Comparison of ENCODE assay signal across 1 cellular context in genomic region chrX:134406230-134406794, GRCh38.
TF ChIP-seq lines count a peak whose summit lies in the region.

No MANE protein-coding gene starts in this region.

TF ChIP-seq in K562, 482 proteins besides CTCF, POLR2A, EP300 and RAD21 (continued from another document):
- TF ChIP-seq PHF8 (IDR thresholded peaks at IDR 0.05; ENCODE audit: borderline replicate concordance, low read length) (no peak), MLX (CRISPR knock-in tag; conservative IDR thresholded peaks at IDR 0.05) (no peak), PTRF (tag; IDR thresholded peaks at IDR 0.05) (no peak), SLC30A9 (CRISPR knock-in tag; IDR thresholded peaks at IDR 0.05) (no peak), TOE1 (IDR thresholded peaks at IDR 0.05; ENCODE audit: borderline replicate concordance) (no peak), TOE1 (CRISPR knock-in tag; IDR thresholded peaks at IDR 0.05; ENCODE audit: borderline replicate concordance, low read depth) (no peak), SMARCE1 (IDR thresholded peaks at IDR 0.05) (0 out of 2 replicates have a peak, but pooled peaks have one; percentile 5), ASH1L (IDR thresholded peaks at IDR 0.05; ENCODE audit: borderline replicate concordance, low read depth, partially characterized antibody) (no peak), NUFIP1 (IDR thresholded peaks at IDR 0.05; ENCODE audit: partially characterized antibody) (no peak), GMEB1 (CRISPR knock-in tag; IDR thresholded peaks at IDR 0.05) (no peak), ZBED1 (IDR thresholded peaks at IDR 0.05) (no peak), SP1 (CRISPR knock-in tag; IDR thresholded peaks at IDR 0.05) (no peak), SMAD3 (CRISPR knock-in tag; conservative IDR thresholded peaks at IDR 0.05) (no peak), SAFB (IDR thresholded peaks at IDR 0.05; ENCODE audit: borderline replicate concordance, low read depth, low read length) (no peak), PBX2 (CRISPR knock-in tag; IDR thresholded peaks at IDR 0.05; ENCODE audit: low read depth) (no peak), PBX2 (tag; conservative IDR thresholded peaks at IDR 0.05; ENCODE audit: low read depth) (no peak), RBFOX2 (IDR thresholded peaks at IDR 0.05; ENCODE audit: low read depth, low read length) (no peak), USF2 (CRISPR knock-in tag; IDR thresholded peaks at IDR 0.05) (no peak), PATZ1 (CRISPR knock-in tag; IDR thresholded peaks at IDR 0.05; ENCODE audit: borderline replicate concordance) (no peak), ZNF174 (CRISPR knock-in tag; IDR thresholded peaks at IDR 0.05) (no peak)
- TF ChIP-seq, protein P1, sequence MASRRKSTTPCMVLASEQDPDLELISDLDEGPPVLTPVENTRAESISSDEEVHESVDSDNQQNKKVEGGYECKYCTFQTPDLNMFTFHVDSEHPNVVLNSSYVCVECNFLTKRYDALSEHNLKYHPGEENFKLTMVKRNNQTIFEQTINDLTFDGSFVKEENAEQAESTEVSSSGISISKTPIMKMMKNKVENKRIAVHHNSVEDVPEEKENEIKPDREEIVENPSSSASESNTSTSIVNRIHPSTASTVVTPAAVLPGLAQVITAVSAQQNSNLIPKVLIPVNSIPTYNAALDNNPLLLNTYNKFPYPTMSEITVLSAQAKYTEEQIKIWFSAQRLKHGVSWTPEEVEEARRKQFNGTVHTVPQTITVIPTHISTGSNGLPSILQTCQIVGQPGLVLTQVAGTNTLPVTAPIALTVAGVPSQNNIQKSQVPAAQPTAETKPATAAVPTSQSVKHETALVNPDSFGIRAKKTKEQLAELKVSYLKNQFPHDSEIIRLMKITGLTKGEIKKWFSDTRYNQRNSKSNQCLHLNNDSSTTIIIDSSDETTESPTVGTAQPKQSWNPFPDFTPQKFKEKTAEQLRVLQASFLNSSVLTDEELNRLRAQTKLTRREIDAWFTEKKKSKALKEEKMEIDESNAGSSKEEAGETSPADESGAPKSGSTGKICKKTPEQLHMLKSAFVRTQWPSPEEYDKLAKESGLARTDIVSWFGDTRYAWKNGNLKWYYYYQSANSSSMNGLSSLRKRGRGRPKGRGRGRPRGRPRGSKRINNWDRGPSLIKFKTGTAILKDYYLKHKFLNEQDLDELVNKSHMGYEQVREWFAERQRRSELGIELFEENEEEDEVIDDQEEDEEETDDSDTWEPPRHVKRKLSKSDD (conservative IDR thresholded peaks at IDR 0.05; ENCODE audit: low read length): no peak
